ENCODE assay signal across 8 cellular contexts in genomic region chr1:218459878-218460277, GRCh38.
A peak's percentile ranks its signal among the peaks of the same experiment; 100 is the strongest.
DNase-seq lines count a peak whose midpoint lies in the region; ATAC-seq, FAIRE-seq and TF ChIP-seq lines count a peak whose summit lies in the region.

No MANE protein-coding gene starts in this region.

- H3K27me3 Mint-ChIP-seq in glutamatergic neuron (ENCODE audit: unreplicated experiment), result peaks cover 2% of the 10 kb centered on the region

- H3K9me3 Mint-ChIP-seq in glutamatergic neuron (ENCODE audit: unreplicated experiment), result no peaks in the 10 kb centered on the region

- no peak overlapping the region; the same call in 1 of the 2 replicates for H3K9ac ChIP-seq in HUES48 (ENCODE audit: low read depth, low read length)

- H3K9me3 ChIP-seq in HUES48 (ENCODE audit: control insufficient read depth, insufficient read depth, low read length) (no peaks in the 10 kb centered on the region), uterus (no peaks in the 10 kb centered on the region)

- H3K36me3 Mint-ChIP-seq in glutamatergic neuron (ENCODE audit: unreplicated experiment), result no peaks in the 10 kb centered on the region

- no peaks in the 10 kb centered on the region for H3K27me3 ChIP-seq in HUES48 (ENCODE audit: control insufficient read depth, insufficient read depth, low read length)
- no peaks in the 10 kb centered on the region for H3K27me3 ChIP-seq in layer of hippocampus (ENCODE audit: control insufficient read depth, insufficient read depth, low read length)
- no peaks in the 10 kb centered on the region for H3K27me3 ChIP-seq in uterus

- H3K4me3 ChIP-seq in HUES48 (ENCODE audit: low read depth, low read length) (no peak overlapping the region), uterus (no peak overlapping the region)

- H3K36me3 ChIP-seq in HUES48 (ENCODE audit: control insufficient read depth, insufficient read depth, low read length) (no peaks in the 10 kb centered on the region), uterus (no peaks in the 10 kb centered on the region)

- ATAC-seq in HG03095 (IDR thresholded peaks at IDR 0.05; ENCODE audit: unreplicated experiment), result no peak

- no peak overlapping the region for H3K27ac Mint-ChIP-seq in glutamatergic neuron (ENCODE audit: unreplicated experiment)

- H3K4me1 Mint-ChIP-seq in glutamatergic neuron (ENCODE audit: low read depth, unreplicated experiment), result peaks cover 11% of the 10 kb centered on the region

- DNase-seq in EL (peak; percentile 93), brain pericyte (ENCODE audit: low read depth, low spot score) (peak; percentile 63), uterus (no peak), GM12892 (ENCODE audit: insufficient read length) (no peak), glutamatergic neuron (no peak)

- intact Hi-C loops in uterus (cut with DNase I; ENCODE audit: low total_unique reads), result no loop called here

- peak overlapping the region; percentile 70 for H3K27ac ChIP-seq in HUES48 (ENCODE audit: low read depth, low read length)
- peak overlapping the region; percentile 80 for H3K27ac ChIP-seq in layer of hippocampus (ENCODE audit: low read depth, low read length)
- H3K27ac ChIP-seq in uterus, result peak overlapping the region; percentile 57 to 72

- no peak for FAIRE-seq in GM12892 (lab: Jason Lieb, UNC)

- TF ChIP-seq POLR2A in uterus (IDR thresholded peaks at IDR 0.05) (no peak), GM12892 (IDR thresholded peaks at IDR 0.05; ENCODE audit: low read depth, low read length) (no peak)

- H3K4me1 ChIP-seq in HUES48 (ENCODE audit: control insufficient read depth, insufficient read depth, low read length), result peaks cover 19% of the 10 kb centered on the region
- peaks cover 8 to 13% of the 10 kb centered on the region in 2 donors for H3K4me1 ChIP-seq in uterus

- no peak for TF ChIP-seq CTCF in uterus (IDR thresholded peaks at IDR 0.05)
- no peak for TF ChIP-seq CTCF in glutamatergic neuron (IDR thresholded peaks at IDR 0.05; ENCODE audit: partially characterized antibody, unreplicated experiment)

- H3K4me3 Mint-ChIP-seq in glutamatergic neuron (ENCODE audit: unreplicated experiment), result no peak overlapping the region

Comparison
In these comparisons a context has a peak if more than half of its experiments do, and no peak if none do; other contexts are left out.
1. DNase-seq: peak in EL (single experiment) and brain pericyte (single experiment); none in uterus (0 of 2), GM12892 (single experiment) and glutamatergic neuron (single experiment).
2. Peak in every context shown above with its lines, with median percentiles within 50 percentile points of each other: H3K27ac ChIP-seq.